Comparison of ENCODE assay signal across 1 cellular context in the genomic region with DNA sequence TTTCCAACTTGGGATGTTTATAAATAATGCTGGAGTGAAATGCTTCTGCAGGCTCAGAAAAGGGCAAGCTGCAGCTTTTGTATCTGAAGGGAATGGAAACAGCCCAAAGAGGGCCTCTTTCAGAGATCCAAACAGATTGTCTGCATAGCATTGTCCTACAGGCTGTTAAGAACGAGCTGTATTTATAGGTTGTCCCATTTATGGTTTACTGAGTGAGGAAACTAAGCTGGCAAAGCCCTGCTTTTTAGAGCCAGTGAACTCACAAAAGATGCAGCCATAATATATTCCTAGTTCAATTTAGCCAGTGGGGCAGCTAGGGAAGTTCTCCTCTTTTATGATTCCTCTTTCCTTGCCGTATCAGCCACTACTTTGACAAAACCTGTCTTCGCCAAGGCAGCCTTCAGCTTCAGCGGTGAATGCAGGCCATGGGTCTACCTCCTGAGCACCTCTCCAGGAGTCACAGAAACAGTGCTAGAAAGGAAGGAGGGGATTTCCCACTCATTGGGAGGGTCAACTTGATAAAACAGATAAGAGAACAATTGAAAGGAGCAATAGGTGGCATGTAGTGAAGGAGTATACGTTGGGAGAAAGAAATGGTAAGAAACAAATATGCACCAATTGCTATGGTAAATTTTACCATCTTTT.
A peak's percentile ranks its signal among the peaks of the same experiment; 100 is the strongest.
TF ChIP-seq lines count a peak whose summit lies in the region.

No MANE protein-coding gene starts in this region.

TF ChIP-seq in K562, 482 proteins besides CTCF, POLR2A, EP300 and RAD21:
- no peak for TF ChIP-seq NR2C2 (CRISPR knock-in tag; IDR thresholded peaks at IDR 0.05)
- no peak for TF ChIP-seq NR2C2 (tag; IDR thresholded peaks at IDR 0.05)
- TF ChIP-seq BMI1 (IDR thresholded peaks at IDR 0.05; ENCODE audit: low read length), result peak; percentile 10; the same call in 1 of the 2 replicates
